ENCODE assay signal across 8 cellular contexts in the genomic region with DNA sequence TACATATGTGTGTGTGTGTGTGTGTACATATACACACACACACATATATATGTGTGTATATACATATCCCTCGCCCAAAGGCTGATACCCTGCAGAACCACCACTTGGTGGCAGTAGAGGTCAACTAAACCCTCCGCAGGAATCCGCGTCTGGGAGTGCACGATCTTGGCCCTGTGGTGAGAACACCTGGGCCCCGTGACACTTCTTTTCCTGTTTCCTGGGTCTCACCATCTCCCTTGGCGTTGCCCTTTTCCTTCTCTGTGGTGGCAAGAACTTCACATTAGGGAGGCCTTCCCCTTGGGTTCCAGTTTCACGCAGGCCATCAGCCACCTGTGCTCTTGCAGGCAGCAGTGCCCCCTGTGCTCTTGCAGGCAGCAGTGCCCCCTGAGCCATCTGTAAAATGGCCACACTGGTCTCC. TPM values are rescaled to one million over a fixed set of nuclear protein-coding genes. Genes with fewer than 3 reads are reported as not detected.
DNase-seq lines count a peak whose midpoint lies in the region; ATAC-seq, FAIRE-seq and TF ChIP-seq lines count a peak whose summit lies in the region.

No MANE protein-coding gene starts in this region.

- FAIRE-seq in pancreas (lab: Jason Lieb, UNC) = no peak

- POLR2A ChIA-PET in Panc1 (lab: Charles Lee) = no interaction called here

- TF ChIP-seq EP300 in gastroesophageal sphincter (IDR thresholded peaks at IDR 0.05) = no peak

- H3K9me3 ChIP-seq in Panc1 (ENCODE audit: control insufficient read depth, insufficient read depth, low read depth, low read length) (no peaks in the 10 kb centered on the region), gastroesophageal sphincter (no peaks in the 10 kb centered on the region), pancreas (no peaks in the 10 kb centered on the region), upper lobe of right lung (no peaks in the 10 kb centered on the region)

- CTCF ChIA-PET in Panc1 (lab: Charles Lee) = no interaction called here

- no peaks in the 10 kb centered on the region; the same call in 1 of the 2 replicates for H3K27me3 ChIP-seq in Panc1 (ENCODE audit: control insufficient read depth, insufficient read depth, low read length)
- H3K27me3 ChIP-seq in gastroesophageal sphincter = no peaks in the 10 kb centered on the region
- H3K27me3 ChIP-seq in pancreas = no peaks in the 10 kb centered on the region
- H3K27me3 ChIP-seq in upper lobe of right lung = peaks cover 15% of the 10 kb centered on the region

- no peak overlapping the region for H3K4me3 ChIP-seq in Panc1 (ENCODE audit: low read depth in 2 of 2, low read length in 2 of 2)
- no peak overlapping the region for H3K4me3 ChIP-seq in gastroesophageal sphincter
- H3K4me3 ChIP-seq in pancreas = no peak overlapping the region
- H3K4me3 ChIP-seq in upper lobe of right lung = no peak overlapping the region

- DNase-seq in EL (peak; percentile 65), HuH-7.5 (ENCODE audit: low spot score) (peak; percentile 49), Panc1 (ENCODE audit: low read depth, low spot score) (peak; percentile 50), pancreas (peak; percentile 41 to 77 (median 66)), upper lobe of right lung (no peak)
- peak; percentile 30 to 44 for DNase-seq in activated T-helper 1 cell treated with anti-CD3 and anti-CD28 coated beads, Interleukin-2, amount 50 U/mL, for 16 hours (ENCODE audit: low read depth in 1 of 2, low spot score in 1 of 2)

- H3K36me3 ChIP-seq in Panc1 (ENCODE audit: control insufficient read depth, insufficient read depth, low read length) (no peaks in the 10 kb centered on the region), gastroesophageal sphincter (no peaks in the 10 kb centered on the region), pancreas (no peaks in the 10 kb centered on the region), upper lobe of right lung (no peaks in the 10 kb centered on the region)

- H3K27ac ChIP-seq in Panc1 (ENCODE audit: low read length) = no peak overlapping the region
- H3K27ac ChIP-seq in gastroesophageal sphincter = no peak overlapping the region
- no peak overlapping the region for H3K27ac ChIP-seq in pancreas
- H3K27ac ChIP-seq in upper lobe of right lung = no peak overlapping the region

- peak; percentile 88 for TF ChIP-seq CTCF in Panc1 (IDR thresholded peaks at IDR 0.05)
- peak; percentile 65 to 85 (median 81) for TF ChIP-seq CTCF in gastroesophageal sphincter (IDR thresholded peaks at IDR 0.05)
- peak; percentile 72 to 83 (median 72) for TF ChIP-seq CTCF in pancreas (IDR thresholded peaks at IDR 0.05)
- peak; percentile 91 for TF ChIP-seq CTCF in upper lobe of right lung (IDR thresholded peaks at IDR 0.05)

- no TSS peak for BruUV-seq in Panc1 (replicated peaks; lab: Mats Ljungman, UMichigan)

- H3K4me1 ChIP-seq in Panc1 (ENCODE audit: control insufficient read depth, insufficient read depth, low read length) (no peaks in the 10 kb centered on the region), gastroesophageal sphincter (peaks cover 0 to 30% (median 0%) of the 10 kb centered on the region in 3 donors), pancreas (no peaks in the 10 kb centered on the region), upper lobe of right lung (peaks cover 13% of the 10 kb centered on the region)

- intact Hi-C loops in Panc1 (cut with micrococcal nuclease; ENCODE audit: unreplicated experiment) (loop anchor here (2.0 to 10.0 kb wide), 4 partner anchors 175 to 887 kb away; no protein-coding TSS in a partner anchor), pancreas (cut with DNase I) (loop anchor here (5.0 to 10.0 kb wide), 2 partner anchors 317 to 320 kb away; no protein-coding TSS in a partner anchor), upper lobe of right lung (cut with DNase I) (no loop called here)

- peak; percentile 85 for ATAC-seq in GM21619 (IDR thresholded peaks at IDR 0.05; ENCODE audit: unreplicated experiment)
- ATAC-seq in Panc1 = peak; percentile 98
- ATAC-seq in gastroesophageal sphincter = peak; percentile 65
- peak; percentile 92 to 99 (median 96) for ATAC-seq in pancreas
- ATAC-seq in upper lobe of right lung = peak; percentile 93

- TF ChIP-seq POLR2A in gastroesophageal sphincter (IDR thresholded peaks at IDR 0.05) = no peak

- WGBS in gastroesophageal sphincter (ENCODE audit: low coverage in 1 of 2), 2 donors = 10% methylated on average over 8 of the region's 8 CpGs; no CpG with 5 or more reads in 1 of the 2 donors
- WGBS in pancreas, 2 donors = 10 to 11% methylated on average over 8 of the region's 8 CpGs

- in situ Hi-C loops in Panc1 (cut with HindIII; ENCODE audit: low pct_unique_long_range_greater_than_20kb, low sequenced_read_pairs) = no loop called here

RNA-seq across cellular contexts. Expression of a gene that starts 8.2 kb away (rescaled TPM):
- total RNA-seq in Panc1 (2021; ENCODE audit: unreplicated experiment) (not detected), gastroesophageal sphincter (not detected), pancreas (not detected), upper lobe of right lung (not detected)
- not detected for polyA plus RNA-seq in Panc1 (2012; ENCODE audit: insufficient read length)
- polyA plus RNA-seq in pancreas = not detected

RNA-seq across cellular contexts. Expression of a gene that starts 53.0 kb away (rescaled TPM):
- not detected for total RNA-seq in Panc1 (2021; ENCODE audit: unreplicated experiment)
- polyA plus RNA-seq in Panc1 (2012; ENCODE audit: insufficient read length) = not detected
- total RNA-seq in gastroesophageal sphincter = under 1 TPM in 1 of 4 donors, not detected in 3; 0.27 TPM
- 1 to 10 TPM in 3 of 6 donors, under 1 TPM in 3; 0.37 to 2.1 (median 1.1) TPM for total RNA-seq in pancreas
- polyA plus RNA-seq in pancreas = 1 to 10 TPM; 1.5 to 3.2 TPM
- total RNA-seq in upper lobe of right lung = not detected
